In the genomic region with DNA sequence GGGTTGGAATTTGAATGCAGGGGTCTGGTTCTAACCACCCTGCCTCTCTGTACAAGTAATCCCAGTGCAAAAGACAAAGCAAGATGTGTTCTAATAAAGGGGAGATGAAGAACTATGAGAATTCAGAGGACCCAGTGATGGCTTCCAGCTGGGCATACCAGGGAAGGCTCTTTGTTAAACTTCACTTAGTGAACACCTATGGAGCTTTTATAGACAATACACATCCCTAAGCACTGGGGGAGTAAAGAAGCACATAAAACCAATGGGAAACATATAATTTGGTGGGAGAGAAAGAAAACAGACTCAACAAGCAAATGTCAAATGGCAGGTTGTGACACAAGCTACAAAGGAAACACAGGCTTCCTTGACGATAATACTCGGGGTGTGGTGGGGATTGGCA, we compare ENCODE assay signal across 37 cellular contexts.
"Had no signal": no experiment of that assay in that cellular context is flagged by ENCODE, and none has a peak within 500 bp of the region (broad histone marks: within the 10 kb centered on the region; RNA-seq: fewer than 3 reads in every experiment).

No MANE protein-coding gene starts in this region.

- H3K36me3 Mint-ChIP-seq: activated naive CD4-positive, alpha-beta T cell treated with anti-CD3 and anti-CD28 coated beads, Interleukin-2, amount 10 ng/mL, durations not matched to agents 7 days and 5 days; activated naive CD8-positive, alpha-beta T cell had no signal

- H3K27ac ChIP-seq: brain microvascular endothelial cell, PC-9, WERI-Rb-1 had no signal

- H3K27ac Mint-ChIP-seq: activated CD4-positive, alpha-beta memory T cell treated with anti-CD3 and anti-CD28 coated beads, Interleukin-2, amount 10 ng/mL, durations not matched to agents 7 days and 5 days; activated CD8-positive, alpha-beta memory T cell treated with anti-CD3 and anti-CD28 coated beads, Interleukin-2, amount 10 ng/mL, durations not matched to agents 7 days and 5 days; activated naive CD4-positive, alpha-beta T cell treated with anti-CD3 and anti-CD28 coated beads, Interleukin-2, amount 10 ng/mL, durations not matched to agents 7 days and 5 days; activated naive CD8-positive, alpha-beta T cell; activated naive CD8-positive, alpha-beta T cell treated with anti-CD3 and anti-CD28 coated beads, Interleukin-2, amount 50 U/mL, for 24 hours had no signal

- H3K4me3 Mint-ChIP-seq: activated CD4-positive, alpha-beta memory T cell treated with anti-CD3 and anti-CD28 coated beads, Interleukin-2, amount 10 ng/mL, durations not matched to agents 7 days and 5 days; activated CD8-positive, alpha-beta memory T cell treated with anti-CD3 and anti-CD28 coated beads, Interleukin-2, amount 10 ng/mL, durations not matched to agents 7 days and 5 days; activated naive CD4-positive, alpha-beta T cell treated with anti-CD3 and anti-CD28 coated beads, Interleukin-2, amount 10 ng/mL, durations not matched to agents 7 days and 5 days; activated naive CD8-positive, alpha-beta T cell; activated naive CD8-positive, alpha-beta T cell treated with anti-CD3 and anti-CD28 coated beads, Interleukin-2, amount 50 U/mL, for 24 hours had no signal

- H3K9me3 Mint-ChIP-seq: activated CD4-positive, alpha-beta memory T cell treated with anti-CD3 and anti-CD28 coated beads, Interleukin-2, amount 10 ng/mL, durations not matched to agents 7 days and 5 days; activated naive CD4-positive, alpha-beta T cell treated with anti-CD3 and anti-CD28 coated beads, Interleukin-2, amount 10 ng/mL, durations not matched to agents 7 days and 5 days had no signal

- DNase-seq: activated CD4-positive, alpha-beta memory T cell treated with anti-CD3 and anti-CD28 coated beads, Interleukin-2, amount 10 ng/mL, durations not matched to agents 7 days and 5 days; activated CD4-positive, alpha-beta T cell treated with anti-CD3 and anti-CD28 coated beads for 1 hour; activated CD4-positive, alpha-beta T cell treated with anti-CD3 and anti-CD28 coated beads for 48 hours; activated CD4-positive, CD25-positive, alpha-beta regulatory T cell; activated CD8-positive, alpha-beta memory T cell treated with anti-CD3 and anti-CD28 coated beads for 24 hours; activated CD8-positive, alpha-beta memory T cell treated with anti-CD3 and anti-CD28 coated beads, Interleukin-2, amount 10 ng/mL, durations not matched to agents 7 days and 5 days; activated CD8-positive, alpha-beta memory T cell treated with anti-CD3 and anti-CD28 coated beads, Interleukin-2, amount 50 U/mL, for 48 hours; activated effector memory CD4-positive, alpha-beta T cell treated with Interleukin-2 at 50 U/mL for 16 hours; activated naive CD4-positive, alpha-beta T cell treated with anti-CD3 and anti-CD28 coated beads, Interleukin-2, amount 10 ng/mL, durations not matched to agents 7 days and 5 days; activated naive CD8-positive, alpha-beta T cell treated with anti-CD3 and anti-CD28 coated beads, Interleukin-2, amount 50 U/mL, for 24 hours; activated T-cell treated with anti-CD3 and anti-CD28 coated beads, Interleukin-2, amount 50 U/mL, for 48 hours; anterior cingulate cortex; brain microvascular endothelial cell; central memory CD4-positive, alpha-beta T cell; Kasumi-1; KG1; MG63; NCI-H1048; NCI-H1105 treated with DMSO at 0.1 percent for 48 hours; NCI-H1436; NCI-H187; NCI-H2029 treated with DMSO at 0.1 percent for 48 hours; NCI-H2107; NCI-H2171; NCI-H226; NCI-H446 treated with DMSO at 0.1 percent for 48 hours; NCI-H524; NCI-H748 treated with DMSO at 0.1 percent for 48 hours; NK-92 treated with Interleukin-12 subunit alpha and Interleukin-12 subunit beta, amount 100 ng/mL, for 24 hours; PC-9; Right ventricle myocardium superior; SW 1271; T-helper 1 cell; T-helper 2 cell; T-helper 9 cell; WERI-Rb-1 had no signal

- ATAC-seq: activated CD8-positive, alpha-beta memory T cell treated with anti-CD3 and anti-CD28 coated beads, Interleukin-2, amount 10 ng/mL, durations not matched to agents 7 days and 5 days; activated naive CD8-positive, alpha-beta T cell treated with anti-CD3 and anti-CD28 coated beads, Interleukin-2, amount 50 U/mL, for 24 hours had no signal
